ENCODE assay signal across 1 cellular context in the genomic region with DNA sequence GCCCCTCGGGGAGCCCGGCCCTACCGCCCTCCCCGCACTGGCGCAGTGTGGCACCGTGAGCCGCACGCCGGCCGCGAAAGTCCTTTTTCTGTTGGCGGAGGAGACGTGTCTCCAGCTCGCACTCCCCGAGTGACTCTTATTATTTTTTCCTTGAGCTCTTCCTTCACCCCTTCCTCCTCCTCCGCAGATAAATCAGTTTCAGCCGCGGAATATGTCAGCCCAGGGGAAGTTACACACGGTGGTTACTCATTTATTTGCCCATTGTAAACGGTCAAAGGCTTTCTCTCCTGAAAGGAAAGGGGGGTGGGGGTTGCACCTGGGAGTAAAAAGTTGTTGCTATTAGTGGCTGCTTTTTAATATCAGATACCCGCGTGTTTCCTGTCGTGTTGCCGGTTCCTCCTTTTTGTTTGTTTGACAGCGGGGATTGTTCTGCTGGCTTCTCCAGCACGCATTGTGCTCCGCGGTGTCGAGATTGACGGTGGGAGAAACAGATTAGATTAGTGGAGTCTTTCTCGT.
TF ChIP-seq lines count a peak whose summit lies in the region.

No MANE protein-coding gene starts in this region.

TF ChIP-seq in HepG2, 621 proteins besides CTCF, POLR2A, EP300 and RAD21 (continued from another document and continues in another):
- TF ChIP-seq, protein P1, sequence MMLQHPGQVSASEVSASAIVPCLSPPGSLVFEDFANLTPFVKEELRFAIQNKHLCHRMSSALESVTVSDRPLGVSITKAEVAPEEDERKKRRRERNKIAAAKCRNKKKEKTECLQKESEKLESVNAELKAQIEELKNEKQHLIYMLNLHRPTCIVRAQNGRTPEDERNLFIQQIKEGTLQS (CRISPR knock-in tag; IDR thresholded peaks at IDR 0.05): no peak
- TF ChIP-seq, protein P2, sequence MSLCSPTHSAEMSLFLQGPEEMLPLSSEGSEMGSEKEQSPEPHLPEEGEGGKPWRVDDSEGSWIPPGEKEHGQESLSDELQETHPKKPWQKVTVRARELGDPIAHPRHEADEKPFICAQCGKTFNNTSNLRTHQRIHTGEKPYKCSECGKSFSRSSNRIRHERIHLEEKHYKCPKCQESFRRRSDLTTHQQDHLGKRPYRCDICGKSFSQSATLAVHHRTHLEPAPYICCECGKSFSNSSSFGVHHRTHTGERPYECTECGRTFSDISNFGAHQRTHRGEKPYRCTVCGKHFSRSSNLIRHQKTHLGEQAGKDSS (CRISPR knock-in tag; IDR thresholded peaks at IDR 0.05; ENCODE audit: borderline replicate concordance, low read depth): no peak
- peak; percentile 44 for TF ChIP-seq ZNF20 (CRISPR knock-in tag; IDR thresholded peaks at IDR 0.05)
- TF ChIP-seq NFIC (IDR thresholded peaks at IDR 0.05; ENCODE audit: low read length): peak; percentile 41; the same call in 1 of the 2 replicates
- no peak for TF ChIP-seq ZNF549 (CRISPR knock-in tag; IDR thresholded peaks at IDR 0.05)
- TF ChIP-seq, protein P3, sequence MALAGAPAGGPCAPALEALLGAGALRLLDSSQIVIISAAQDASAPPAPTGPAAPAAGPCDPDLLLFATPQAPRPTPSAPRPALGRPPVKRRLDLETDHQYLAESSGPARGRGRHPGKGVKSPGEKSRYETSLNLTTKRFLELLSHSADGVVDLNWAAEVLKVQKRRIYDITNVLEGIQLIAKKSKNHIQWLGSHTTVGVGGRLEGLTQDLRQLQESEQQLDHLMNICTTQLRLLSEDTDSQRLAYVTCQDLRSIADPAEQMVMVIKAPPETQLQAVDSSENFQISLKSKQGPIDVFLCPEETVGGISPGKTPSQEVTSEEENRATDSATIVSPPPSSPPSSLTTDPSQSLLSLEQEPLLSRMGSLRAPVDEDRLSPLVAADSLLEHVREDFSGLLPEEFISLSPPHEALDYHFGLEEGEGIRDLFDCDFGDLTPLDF (CRISPR knock-in tag; IDR thresholded peaks at IDR 0.05): no peak
- TF ChIP-seq, protein P4, sequence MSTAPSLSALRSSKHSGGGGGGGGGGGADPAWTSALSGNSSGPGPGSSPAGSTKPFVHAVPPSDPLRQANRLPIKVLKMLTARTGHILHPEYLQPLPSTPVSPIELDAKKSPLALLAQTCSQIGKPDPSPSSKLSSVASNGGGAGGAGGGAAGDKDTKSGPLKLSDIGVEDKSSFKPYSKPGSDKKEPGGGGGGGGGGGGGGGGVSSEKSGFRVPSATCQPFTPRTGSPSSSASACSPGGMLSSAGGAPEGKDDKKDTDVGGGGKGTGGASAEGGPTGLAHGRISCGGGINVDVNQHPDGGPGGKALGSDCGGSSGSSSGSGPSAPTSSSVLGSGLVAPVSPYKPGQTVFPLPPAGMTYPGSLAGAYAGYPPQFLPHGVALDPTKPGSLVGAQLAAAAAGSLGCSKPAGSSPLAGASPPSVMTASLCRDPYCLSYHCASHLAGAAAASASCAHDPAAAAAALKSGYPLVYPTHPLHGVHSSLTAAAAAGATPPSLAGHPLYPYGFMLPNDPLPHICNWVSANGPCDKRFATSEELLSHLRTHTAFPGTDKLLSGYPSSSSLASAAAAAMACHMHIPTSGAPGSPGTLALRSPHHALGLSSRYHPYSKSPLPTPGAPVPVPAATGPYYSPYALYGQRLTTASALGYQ (CRISPR knock-in tag; IDR thresholded peaks at IDR 0.05): no peak
- TF ChIP-seq, protein P5, sequence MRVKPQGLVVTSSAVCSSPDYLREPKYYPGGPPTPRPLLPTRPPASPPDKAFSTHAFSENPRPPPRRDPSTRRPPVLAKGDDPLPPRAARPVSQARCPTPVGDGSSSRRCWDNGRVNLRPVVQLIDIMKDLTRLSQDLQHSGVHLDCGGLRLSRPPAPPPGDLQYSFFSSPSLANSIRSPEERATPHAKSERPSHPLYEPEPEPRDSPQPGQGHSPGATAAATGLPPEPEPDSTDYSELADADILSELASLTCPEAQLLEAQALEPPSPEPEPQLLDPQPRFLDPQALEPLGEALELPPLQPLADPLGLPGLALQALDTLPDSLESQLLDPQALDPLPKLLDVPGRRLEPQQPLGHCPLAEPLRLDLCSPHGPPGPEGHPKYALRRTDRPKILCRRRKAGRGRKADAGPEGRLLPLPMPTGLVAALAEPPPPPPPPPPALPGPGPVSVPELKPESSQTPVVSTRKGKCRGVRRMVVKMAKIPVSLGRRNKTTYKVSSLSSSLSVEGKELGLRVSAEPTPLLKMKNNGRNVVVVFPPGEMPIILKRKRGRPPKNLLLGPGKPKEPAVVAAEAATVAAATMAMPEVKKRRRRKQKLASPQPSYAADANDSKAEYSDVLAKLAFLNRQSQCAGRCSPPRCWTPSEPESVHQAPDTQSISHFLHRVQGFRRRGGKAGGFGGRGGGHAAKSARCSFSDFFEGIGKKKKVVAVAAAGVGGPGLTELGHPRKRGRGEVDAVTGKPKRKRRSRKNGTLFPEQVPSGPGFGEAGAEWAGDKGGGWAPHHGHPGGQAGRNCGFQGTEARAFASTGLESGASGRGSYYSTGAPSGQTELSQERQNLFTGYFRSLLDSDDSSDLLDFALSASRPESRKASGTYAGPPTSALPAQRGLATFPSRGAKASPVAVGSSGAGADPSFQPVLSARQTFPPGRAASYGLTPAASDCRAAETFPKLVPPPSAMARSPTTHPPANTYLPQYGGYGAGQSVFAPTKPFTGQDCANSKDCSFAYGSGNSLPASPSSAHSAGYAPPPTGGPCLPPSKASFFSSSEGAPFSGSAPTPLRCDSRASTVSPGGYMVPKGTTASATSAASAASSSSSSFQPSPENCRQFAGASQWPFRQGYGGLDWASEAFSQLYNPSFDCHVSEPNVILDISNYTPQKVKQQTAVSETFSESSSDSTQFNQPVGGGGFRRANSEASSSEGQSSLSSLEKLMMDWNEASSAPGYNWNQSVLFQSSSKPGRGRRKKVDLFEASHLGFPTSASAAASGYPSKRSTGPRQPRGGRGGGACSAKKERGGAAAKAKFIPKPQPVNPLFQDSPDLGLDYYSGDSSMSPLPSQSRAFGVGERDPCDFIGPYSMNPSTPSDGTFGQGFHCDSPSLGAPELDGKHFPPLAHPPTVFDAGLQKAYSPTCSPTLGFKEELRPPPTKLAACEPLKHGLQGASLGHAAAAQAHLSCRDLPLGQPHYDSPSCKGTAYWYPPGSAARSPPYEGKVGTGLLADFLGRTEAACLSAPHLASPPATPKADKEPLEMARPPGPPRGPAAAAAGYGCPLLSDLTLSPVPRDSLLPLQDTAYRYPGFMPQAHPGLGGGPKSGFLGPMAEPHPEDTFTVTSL (CRISPR knock-in tag; IDR thresholded peaks at IDR 0.05; ENCODE audit: borderline replicate concordance): 0 out of 2 replicates have a peak, but pooled peaks have one; percentile 9
- 0 out of 2 replicates have a peak, but pooled peaks have one; percentile 75 for TF ChIP-seq REL (CRISPR knock-in tag; conservative IDR thresholded peaks at IDR 0.05)
- TF ChIP-seq HNF4A (CRISPR knock-in tag; IDR thresholded peaks at IDR 0.05): no peak
- no peak for TF ChIP-seq FOXK2 (IDR thresholded peaks at IDR 0.05)
- no peak for TF ChIP-seq ZNF644 (CRISPR knock-in tag; IDR thresholded peaks at IDR 0.05; ENCODE audit: low read depth)
- TF ChIP-seq, protein P6, sequence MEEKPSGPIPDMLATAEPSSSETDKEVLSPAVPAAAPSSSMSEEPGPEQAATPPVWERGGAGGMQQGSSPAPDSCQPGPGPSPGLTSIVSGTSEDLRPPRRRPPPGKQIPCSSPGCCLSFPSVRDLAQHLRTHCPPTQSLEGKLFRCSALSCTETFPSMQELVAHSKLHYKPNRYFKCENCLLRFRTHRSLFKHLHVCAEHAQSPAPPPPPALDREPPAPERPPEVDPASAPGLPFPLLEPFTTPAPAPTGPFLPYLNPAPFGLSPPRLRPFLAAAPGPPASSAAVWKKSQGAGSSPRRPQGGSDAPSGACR (CRISPR knock-in tag; IDR thresholded peaks at IDR 0.05): no peak
- no peak for TF ChIP-seq ZNF776 (CRISPR knock-in tag; IDR thresholded peaks at IDR 0.05)
- no peak for TF ChIP-seq CBX2 (IDR thresholded peaks at IDR 0.05; ENCODE audit: low read depth, low read length)
- TF ChIP-seq CBX2 (CRISPR knock-in tag; IDR thresholded peaks at IDR 0.05; ENCODE audit: low read depth): no peak
- TF ChIP-seq, protein P7, sequence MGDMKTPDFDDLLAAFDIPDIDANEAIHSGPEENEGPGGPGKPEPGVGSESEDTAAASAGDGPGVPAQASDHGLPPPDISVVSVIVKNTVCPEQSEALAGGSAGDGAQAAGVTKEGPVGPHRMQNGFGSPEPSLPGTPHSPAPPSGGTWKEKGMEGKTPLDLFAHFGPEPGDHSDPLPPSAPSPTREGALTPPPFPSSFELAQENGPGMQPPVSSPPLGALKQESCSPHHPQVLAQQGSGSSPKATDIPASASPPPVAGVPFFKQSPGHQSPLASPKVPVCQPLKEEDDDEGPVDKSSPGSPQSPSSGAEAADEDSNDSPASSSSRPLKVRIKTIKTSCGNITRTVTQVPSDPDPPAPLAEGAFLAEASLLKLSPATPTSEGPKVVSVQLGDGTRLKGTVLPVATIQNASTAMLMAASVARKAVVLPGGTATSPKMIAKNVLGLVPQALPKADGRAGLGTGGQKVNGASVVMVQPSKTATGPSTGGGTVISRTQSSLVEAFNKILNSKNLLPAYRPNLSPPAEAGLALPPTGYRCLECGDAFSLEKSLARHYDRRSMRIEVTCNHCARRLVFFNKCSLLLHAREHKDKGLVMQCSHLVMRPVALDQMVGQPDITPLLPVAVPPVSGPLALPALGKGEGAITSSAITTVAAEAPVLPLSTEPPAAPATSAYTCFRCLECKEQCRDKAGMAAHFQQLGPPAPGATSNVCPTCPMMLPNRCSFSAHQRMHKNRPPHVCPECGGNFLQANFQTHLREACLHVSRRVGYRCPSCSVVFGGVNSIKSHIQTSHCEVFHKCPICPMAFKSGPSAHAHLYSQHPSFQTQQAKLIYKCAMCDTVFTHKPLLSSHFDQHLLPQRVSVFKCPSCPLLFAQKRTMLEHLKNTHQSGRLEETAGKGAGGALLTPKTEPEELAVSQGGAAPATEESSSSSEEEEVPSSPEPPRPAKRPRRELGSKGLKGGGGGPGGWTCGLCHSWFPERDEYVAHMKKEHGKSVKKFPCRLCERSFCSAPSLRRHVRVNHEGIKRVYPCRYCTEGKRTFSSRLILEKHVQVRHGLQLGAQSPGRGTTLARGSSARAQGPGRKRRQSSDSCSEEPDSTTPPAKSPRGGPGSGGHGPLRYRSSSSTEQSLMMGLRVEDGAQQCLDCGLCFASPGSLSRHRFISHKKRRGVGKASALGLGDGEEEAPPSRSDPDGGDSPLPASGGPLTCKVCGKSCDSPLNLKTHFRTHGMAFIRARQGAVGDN (CRISPR knock-in tag; IDR thresholded peaks at IDR 0.05): no peak
- peak; percentile 59; the same call in 1 of the 2 replicates for TF ChIP-seq ARNT2 (CRISPR knock-in tag; IDR thresholded peaks at IDR 0.05; ENCODE audit: low read depth)
- TF ChIP-seq, protein P8, sequence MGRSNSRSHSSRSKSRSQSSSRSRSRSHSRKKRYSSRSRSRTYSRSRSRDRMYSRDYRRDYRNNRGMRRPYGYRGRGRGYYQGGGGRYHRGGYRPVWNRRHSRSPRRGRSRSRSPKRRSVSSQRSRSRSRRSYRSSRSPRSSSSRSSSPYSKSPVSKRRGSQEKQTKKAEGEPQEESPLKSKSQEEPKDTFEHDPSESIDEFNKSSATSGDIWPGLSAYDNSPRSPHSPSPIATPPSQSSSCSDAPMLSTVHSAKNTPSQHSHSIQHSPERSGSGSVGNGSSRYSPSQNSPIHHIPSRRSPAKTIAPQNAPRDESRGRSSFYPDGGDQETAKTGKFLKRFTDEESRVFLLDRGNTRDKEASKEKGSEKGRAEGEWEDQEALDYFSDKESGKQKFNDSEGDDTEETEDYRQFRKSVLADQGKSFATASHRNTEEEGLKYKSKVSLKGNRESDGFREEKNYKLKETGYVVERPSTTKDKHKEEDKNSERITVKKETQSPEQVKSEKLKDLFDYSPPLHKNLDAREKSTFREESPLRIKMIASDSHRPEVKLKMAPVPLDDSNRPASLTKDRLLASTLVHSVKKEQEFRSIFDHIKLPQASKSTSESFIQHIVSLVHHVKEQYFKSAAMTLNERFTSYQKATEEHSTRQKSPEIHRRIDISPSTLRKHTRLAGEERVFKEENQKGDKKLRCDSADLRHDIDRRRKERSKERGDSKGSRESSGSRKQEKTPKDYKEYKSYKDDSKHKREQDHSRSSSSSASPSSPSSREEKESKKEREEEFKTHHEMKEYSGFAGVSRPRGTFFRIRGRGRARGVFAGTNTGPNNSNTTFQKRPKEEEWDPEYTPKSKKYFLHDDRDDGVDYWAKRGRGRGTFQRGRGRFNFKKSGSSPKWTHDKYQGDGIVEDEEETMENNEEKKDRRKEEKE (IDR thresholded peaks at IDR 0.05): no peak
- TF ChIP-seq ZNF10 (CRISPR knock-in tag; IDR thresholded peaks at IDR 0.05; ENCODE audit: borderline replicate concordance, low read depth): no peak
- no peak for TF ChIP-seq KAT2B (IDR thresholded peaks at IDR 0.05; ENCODE audit: borderline replicate concordance, low read depth, low read length)
- no peak for TF ChIP-seq ARNTL (CRISPR knock-in tag; IDR thresholded peaks at IDR 0.05)
- TF ChIP-seq ZNF777 (CRISPR knock-in tag; IDR thresholded peaks at IDR 0.05): no peak
- no peak for TF ChIP-seq KDM1A (CRISPR knock-in tag; IDR thresholded peaks at IDR 0.05)
- TF ChIP-seq BORCS8-MEF2B (CRISPR knock-in tag; IDR thresholded peaks at IDR 0.05): 0 out of 2 replicates have a peak, but pooled peaks have one; percentile 13
- TF ChIP-seq JARID2 (CRISPR knock-in tag; IDR thresholded peaks at IDR 0.05; ENCODE audit: insufficient replicate concordance): no peak
- TF ChIP-seq SAFB2 (CRISPR knock-in tag; IDR thresholded peaks at IDR 0.05; ENCODE audit: borderline replicate concordance, low read depth): no peak
- TF ChIP-seq ZNF431 (CRISPR knock-in tag; IDR thresholded peaks at IDR 0.05; ENCODE audit: borderline replicate concordance, low read depth): no peak
- no peak for TF ChIP-seq ZNF530 (CRISPR knock-in tag; IDR thresholded peaks at IDR 0.05; ENCODE audit: low read depth)
- TF ChIP-seq, protein P9, sequence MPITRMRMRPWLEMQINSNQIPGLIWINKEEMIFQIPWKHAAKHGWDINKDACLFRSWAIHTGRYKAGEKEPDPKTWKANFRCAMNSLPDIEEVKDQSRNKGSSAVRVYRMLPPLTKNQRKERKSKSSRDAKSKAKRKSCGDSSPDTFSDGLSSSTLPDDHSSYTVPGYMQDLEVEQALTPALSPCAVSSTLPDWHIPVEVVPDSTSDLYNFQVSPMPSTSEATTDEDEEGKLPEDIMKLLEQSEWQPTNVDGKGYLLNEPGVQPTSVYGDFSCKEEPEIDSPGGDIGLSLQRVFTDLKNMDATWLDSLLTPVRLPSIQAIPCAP (CRISPR knock-in tag; IDR thresholded peaks at IDR 0.05; ENCODE audit: low read depth): no peak
- TF ChIP-seq ZNF703 (CRISPR knock-in tag; IDR thresholded peaks at IDR 0.05; ENCODE audit: borderline replicate concordance): no peak
- TF ChIP-seq SOX6 (IDR thresholded peaks at IDR 0.05): no peak
- TF ChIP-seq SOX6 (CRISPR knock-in tag; IDR thresholded peaks at IDR 0.05): no peak
